ENCODE assay signal across 1 cellular context in the genomic region with DNA sequence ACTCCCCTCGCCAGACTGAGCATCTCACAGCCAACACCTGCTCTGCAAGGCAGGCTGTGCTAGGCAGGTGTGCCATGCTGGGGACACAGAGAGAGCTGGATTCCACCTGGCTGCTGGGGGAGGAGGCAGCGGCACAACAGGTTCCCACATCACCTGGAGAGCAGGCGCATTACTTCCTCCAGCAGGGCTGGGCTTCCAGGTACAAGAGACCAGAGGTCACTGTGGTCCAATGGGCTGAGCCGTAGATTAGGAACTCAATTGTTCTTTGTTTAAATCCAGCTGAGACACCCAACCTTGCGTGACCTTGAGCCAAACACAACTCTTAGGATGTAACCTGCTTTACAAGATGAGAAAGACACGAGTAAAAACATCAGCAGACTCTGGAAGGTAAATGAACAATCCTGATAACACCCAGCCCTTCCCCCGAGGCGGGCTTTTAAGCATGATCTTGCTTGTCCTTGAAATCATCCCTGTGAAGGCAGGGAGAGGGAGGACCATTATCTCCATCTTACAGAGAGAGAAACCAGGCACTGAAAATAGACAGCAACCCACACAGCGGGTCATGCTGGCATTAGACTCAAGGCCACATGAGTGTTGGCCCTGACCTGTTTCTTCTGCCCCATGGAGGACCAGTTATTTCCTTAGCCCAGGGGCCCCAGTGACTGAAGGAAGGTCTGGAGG.
TF ChIP-seq lines count a peak whose summit lies in the region.

No MANE protein-coding gene starts in this region.

TF ChIP-seq in IMR-90, 13 proteins besides CTCF, POLR2A, EP300 and RAD21:
- TF ChIP-seq RFX5 (IDR thresholded peaks at IDR 0.05; ENCODE audit: low read depth, low read length), result no peak
- no peak for TF ChIP-seq BHLHE40 (IDR thresholded peaks at IDR 0.05; ENCODE audit: low read depth, low read length)
- no peak for TF ChIP-seq RCOR1 (IDR thresholded peaks at IDR 0.05; ENCODE audit: insufficient replicate concordance, low read length)
- no peak for TF ChIP-seq NFE2L2 (IDR thresholded peaks at IDR 0.05; ENCODE audit: low read depth, low read length)
- TF ChIP-seq MAZ (IDR thresholded peaks at IDR 0.05; ENCODE audit: borderline replicate concordance, low read depth, low read length), result no peak
- no peak for TF ChIP-seq ELK1 (IDR thresholded peaks at IDR 0.05; ENCODE audit: borderline replicate concordance, low read depth, low read length)
- TF ChIP-seq SMC3 (IDR thresholded peaks at IDR 0.05; ENCODE audit: low read depth, low read length), result no peak
- no peak for TF ChIP-seq MAFK (IDR thresholded peaks at IDR 0.05; ENCODE audit: low read depth, low read length)
- TF ChIP-seq CHD1 (IDR thresholded peaks at IDR 0.05; ENCODE audit: low read depth, low read length), result no peak
- TF ChIP-seq, protein P1, sequence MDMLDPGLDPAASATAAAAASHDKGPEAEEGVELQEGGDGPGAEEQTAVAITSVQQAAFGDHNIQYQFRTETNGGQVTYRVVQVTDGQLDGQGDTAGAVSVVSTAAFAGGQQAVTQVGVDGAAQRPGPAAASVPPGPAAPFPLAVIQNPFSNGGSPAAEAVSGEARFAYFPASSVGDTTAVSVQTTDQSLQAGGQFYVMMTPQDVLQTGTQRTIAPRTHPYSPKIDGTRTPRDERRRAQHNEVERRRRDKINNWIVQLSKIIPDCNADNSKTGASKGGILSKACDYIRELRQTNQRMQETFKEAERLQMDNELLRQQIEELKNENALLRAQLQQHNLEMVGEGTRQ (IDR thresholded peaks at IDR 0.05; ENCODE audit: low read depth, low read length), result no peak
- no peak for TF ChIP-seq MXI1 (IDR thresholded peaks at IDR 0.05; ENCODE audit: borderline replicate concordance, low read depth, low read length)
- TF ChIP-seq CEBPB (IDR thresholded peaks at IDR 0.05; ENCODE audit: low read depth, low read length), result no peak
